ENCODE assay signal across 12 cellular contexts in the genomic region with DNA sequence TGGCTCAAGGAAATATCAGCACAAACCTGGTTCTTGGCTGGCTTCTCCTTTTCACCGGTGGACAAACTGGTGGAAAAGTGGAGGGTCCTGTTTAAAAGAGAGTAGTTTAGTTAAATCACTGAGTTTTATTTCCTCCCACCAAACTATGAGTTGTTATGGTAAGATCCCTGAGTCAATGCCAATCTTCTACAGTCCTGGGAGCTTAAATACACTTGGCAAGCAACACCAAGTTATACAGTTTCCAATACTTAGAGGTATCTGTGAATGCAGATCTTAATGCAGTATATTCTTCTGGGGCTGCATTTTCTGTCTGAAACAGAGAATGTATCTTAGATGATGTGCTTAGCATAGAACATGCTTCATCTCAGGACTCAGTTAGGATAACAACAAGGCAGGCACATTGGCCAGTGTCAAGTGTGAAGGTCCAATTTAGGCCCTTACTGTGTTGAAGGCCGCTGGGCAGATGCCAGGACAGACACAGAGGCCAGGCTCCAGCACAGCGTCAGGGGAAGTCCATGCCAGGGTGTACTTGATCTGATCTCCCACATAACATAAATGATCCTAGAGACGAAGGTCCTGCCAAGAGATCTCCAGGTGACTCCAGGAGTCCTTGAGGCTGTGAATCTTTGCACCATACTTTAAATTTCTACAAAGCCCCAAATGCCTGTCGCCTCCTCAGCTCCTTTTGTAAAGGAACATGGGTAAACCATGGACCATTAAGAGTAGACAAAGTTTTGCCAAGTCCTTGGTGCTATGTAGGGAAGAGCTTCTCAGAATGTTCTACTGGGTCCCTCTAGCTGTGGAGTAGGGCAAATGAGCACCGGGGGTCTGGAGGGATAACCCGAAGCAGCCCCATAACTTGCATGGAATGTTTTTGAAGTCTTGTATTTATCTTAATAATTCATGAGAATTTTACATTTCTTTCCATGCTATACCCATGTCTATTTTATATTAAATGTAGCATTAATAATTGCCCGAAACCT.
DNase-seq lines count a peak whose midpoint lies in the region; TF ChIP-seq lines count a peak whose summit lies in the region.
"Had no signal": no experiment of that assay in that cellular context is flagged by ENCODE, and none has a peak within 500 bp of the region (broad histone marks: within the 10 kb centered on the region; RNA-seq: fewer than 3 reads in every experiment).

No MANE protein-coding gene starts in this region.

- H3K9me3 ChIP-seq in PC-9 (ENCODE audit: insufficient read depth, low read depth), result no peaks in the 10 kb centered on the region

- intact Hi-C loops in activated CD4-positive, alpha-beta T cell treated with anti-CD3 and anti-CD28 coated beads, Interleukin-2, amount 10 ng/mL, durations not matched to agents 24 days and 14 days (cut with micrococcal nuclease), result no loop called here
- intact Hi-C loops in PC-9 (cut with micrococcal nuclease; ENCODE audit: unreplicated experiment), result no loop called here

- H3K4me1 Mint-ChIP-seq in activated CD4-positive, alpha-beta T cell treated with anti-CD3 and anti-CD28 coated beads, Interleukin-2, amount 10 ng/mL, durations not matched to agents 24 days and 14 days, result peaks cover 4% of the 10 kb centered on the region
- H3K4me1 Mint-ChIP-seq: activated naive CD8-positive, alpha-beta T cell treated with anti-CD3 and anti-CD28 coated beads for 36 hours had no signal

- no peaks in the 10 kb centered on the region for H3K36me3 Mint-ChIP-seq in activated CD4-positive, alpha-beta T cell treated with anti-CD3 and anti-CD28 coated beads, Interleukin-2, amount 10 ng/mL, durations not matched to agents 24 days and 14 days (ENCODE audit: low read depth)
- H3K36me3 Mint-ChIP-seq: activated naive CD8-positive, alpha-beta T cell treated with anti-CD3 and anti-CD28 coated beads for 36 hours had no signal

- BruUV-seq in PC-9 (replicated peaks; lab: Mats Ljungman, UMichigan), result no TSS peak

- H3K36me3 ChIP-seq in PC-9 (ENCODE audit: low read depth), result no peaks in the 10 kb centered on the region

- no peak for DNase-seq in GM12864 (ENCODE audit: low read depth)
- peak; percentile 13 to 53 for DNase-seq in NCI-H446 (lab: John Stamatoyannopoulos, UW)
- DNase-seq in fibroblast of gingiva (ENCODE audit: low read depth), result peak; percentile 28
- peak; percentile 50 for DNase-seq in myocyte (ENCODE audit: low read depth)
- no peak for DNase-seq in activated CD4-positive, alpha-beta T cell treated with anti-CD3 and anti-CD28 coated beads, Interleukin-2, amount 10 ng/mL, durations not matched to agents 24 days and 14 days
- no peak for DNase-seq in retina
- DNase-seq in KG1 (lab: John Stamatoyannopoulos, UW), result no peak
- no peak for DNase-seq in PC-9
- DNase-seq: activated CD4-positive, alpha-beta T cell treated with anti-CD3 and anti-CD28 coated beads for 4 hours; activated naive CD8-positive, alpha-beta T cell treated with anti-CD3 and anti-CD28 coated beads for 36 hours; NCI-H2081; stimulated activated naive CD4-positive, alpha-beta T cell had no signal

- peaks cover 2% of the 10 kb centered on the region for H3K27me3 Mint-ChIP-seq in activated CD4-positive, alpha-beta T cell treated with anti-CD3 and anti-CD28 coated beads, Interleukin-2, amount 10 ng/mL, durations not matched to agents 24 days and 14 days
- H3K27me3 Mint-ChIP-seq: activated naive CD8-positive, alpha-beta T cell treated with anti-CD3 and anti-CD28 coated beads for 36 hours had no signal

- no peak overlapping the region for H2AFZ ChIP-seq in PC-9

- no peaks in the 10 kb centered on the region for H3K27me3 ChIP-seq in PC-9 (ENCODE audit: insufficient read depth, low read depth)

- no peaks in the 10 kb centered on the region for H3F3A ChIP-seq in PC-9 (ENCODE audit: insufficient read depth, low read depth)

- POLR2A ChIA-PET in PC-9 (lab: Charles Lee; ENCODE audit: unreplicated experiment), result no interaction called here

- H3K9me2 ChIP-seq in PC-9 (ENCODE audit: insufficient read depth), result no peaks in the 10 kb centered on the region

- TF ChIP-seq CTCF in GM12864 (IDR thresholded peaks at IDR 0.05; ENCODE audit: low read depth, low read length, missing control alignments) (peak; percentile 21), PC-9 (conservative IDR thresholded peaks at IDR 0.05) (no peak)

- H3K4me3 ChIP-seq in GM12864 (ENCODE audit: low read depth, low read length), result no peak overlapping the region
- H3K4me3 ChIP-seq in PC-9, result no peak overlapping the region

- H3K9me3 Mint-ChIP-seq in activated CD4-positive, alpha-beta T cell treated with anti-CD3 and anti-CD28 coated beads, Interleukin-2, amount 10 ng/mL, durations not matched to agents 24 days and 14 days, result no peaks in the 10 kb centered on the region
- H3K9me3 Mint-ChIP-seq: activated naive CD8-positive, alpha-beta T cell treated with anti-CD3 and anti-CD28 coated beads for 36 hours had no signal

- CTCF ChIA-PET in PC-9 (lab: Charles Lee), result no interaction called here

- no peaks in the 10 kb centered on the region for H3K79me2 ChIP-seq in PC-9 (ENCODE audit: low read depth)

- no peak overlapping the region for H3K4me2 ChIP-seq in PC-9

- no peak overlapping the region for H3K27ac ChIP-seq in PC-9

- H3K4me3 Mint-ChIP-seq in activated CD4-positive, alpha-beta T cell treated with anti-CD3 and anti-CD28 coated beads, Interleukin-2, amount 10 ng/mL, durations not matched to agents 24 days and 14 days, result no peak overlapping the region
- H3K4me3 Mint-ChIP-seq: activated naive CD8-positive, alpha-beta T cell treated with anti-CD3 and anti-CD28 coated beads for 36 hours had no signal

- no peaks in the 10 kb centered on the region for H4K20me1 ChIP-seq in PC-9 (ENCODE audit: insufficient read depth)

- no peak overlapping the region for H3K27ac Mint-ChIP-seq in activated CD4-positive, alpha-beta T cell treated with anti-CD3 and anti-CD28 coated beads, Interleukin-2, amount 10 ng/mL, durations not matched to agents 24 days and 14 days
- H3K27ac Mint-ChIP-seq: activated naive CD8-positive, alpha-beta T cell treated with anti-CD3 and anti-CD28 coated beads for 36 hours had no signal

- no peaks in the 10 kb centered on the region for H3K4me1 ChIP-seq in PC-9 (replicated peaks; ENCODE audit: insufficient read depth)

Comparison
In these comparisons a context has a peak if more than half of its experiments do, and no peak if none do; other contexts are left out.
1. DNase-seq: peak in NCI-H446 (2 of 2), fibroblast of gingiva (single experiment) and myocyte (single experiment); none in GM12864 (single experiment), activated CD4-positive, alpha-beta T cell treated with anti-CD3 and anti-CD28 coated beads, Interleukin-2, amount 10 ng/mL, durations not matched to agents 24 days and 14 days (single experiment), retina (single experiment), KG1 (single experiment) and PC-9 (0 of 2).